ENCODE assay signal across 11 cellular contexts in the genomic region with DNA sequence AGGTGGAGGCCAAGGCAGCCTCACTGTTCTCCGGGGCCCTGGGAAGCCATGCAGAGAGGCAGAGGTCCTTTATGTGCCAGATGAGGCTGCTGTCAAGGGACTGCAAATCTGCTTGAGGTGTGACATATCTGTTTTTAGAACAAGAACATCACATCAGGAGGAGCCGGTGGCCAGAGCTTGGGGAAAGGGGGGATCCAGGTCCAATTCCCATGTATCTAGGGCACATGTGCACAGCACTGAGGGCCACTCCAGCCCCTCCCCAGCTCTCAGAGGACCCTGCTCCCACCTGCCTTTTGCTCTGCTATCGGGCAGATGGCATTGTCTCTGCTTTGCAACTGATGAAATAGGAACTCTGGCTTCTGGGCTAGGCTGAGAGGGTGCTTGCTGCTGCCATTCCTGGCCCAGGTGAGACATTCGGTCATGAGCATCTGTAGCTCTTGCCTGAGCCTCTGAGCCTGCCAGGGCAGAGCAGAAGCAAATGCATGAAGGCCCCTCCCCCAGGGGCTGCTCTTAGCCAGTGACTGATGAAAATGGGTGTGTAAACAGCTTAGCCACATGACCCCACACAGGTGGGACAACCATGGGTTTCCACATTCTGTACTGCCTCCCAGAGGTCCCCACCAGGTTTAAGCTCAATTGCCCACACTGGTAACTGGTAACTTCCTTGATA. TPM values are rescaled to one million over a fixed set of nuclear protein-coding genes. Genes with fewer than 3 reads are reported as not detected.
DNase-seq lines count a peak whose midpoint lies in the region; ATAC-seq and TF ChIP-seq lines count a peak whose summit lies in the region.
"Not testable (repeated sequence)": the region's sequence is repeated elsewhere in the genome, so short reads cannot be mapped to it uniquely, and the experiment has no call there.
"Had no signal": no experiment of that assay in that cellular context is flagged by ENCODE, and none has a peak within 500 bp of the region (broad histone marks: within the 10 kb centered on the region; RNA-seq: fewer than 3 reads in every experiment).

No MANE protein-coding gene starts in this region.

- not testable (repeated sequence) for TF ChIP-seq POLR2A in sigmoid colon (IDR thresholded peaks at IDR 0.05)

- not testable (repeated sequence) for H3K27ac ChIP-seq in GM23338 (ENCODE audit: low read depth); Panc1 (ENCODE audit: low read length); right atrium auricular region; sigmoid colon; upper lobe of right lung

- POLR2A ChIA-PET in Panc1 (lab: Charles Lee): not testable (repeated sequence)

- H2AFZ ChIP-seq in GM23338: not testable (repeated sequence)

- H3K27me3 ChIP-seq in GM23338 (ENCODE audit: insufficient read depth); Panc1 (ENCODE audit: control insufficient read depth, insufficient read depth, low read length); right atrium auricular region; sigmoid colon; upper lobe of right lung: not testable (repeated sequence)

- TF ChIP-seq CTCF in GM23338 (conservative IDR thresholded peaks at IDR 0.05; ENCODE audit: low read depth in 2 of 2); Panc1 (IDR thresholded peaks at IDR 0.05); right atrium auricular region (IDR thresholded peaks at IDR 0.05); sigmoid colon (IDR thresholded peaks at IDR 0.05); upper lobe of right lung (IDR thresholded peaks at IDR 0.05): not testable (repeated sequence)

- 82% methylated on average over 2 to 3 of the region's 4 CpGs for WGBS in sigmoid colon, 2 donors

- not testable (repeated sequence) for H3K27me3 Mint-ChIP-seq in GM23338 (ENCODE audit: insufficient read depth, low read depth, poor library complexity); memory B cell

- DNase-seq in GM23338 (ENCODE audit: low spot score); Panc1 (ENCODE audit: low read depth, low spot score); memory B cell (ENCODE audit: low spot score in 2 of 2): not testable (repeated sequence)
- peak; percentile 31 for DNase-seq in activated effector memory CD4-positive, alpha-beta T cell treated with anti-CD3 and anti-CD28 coated beads, Interleukin-2, amount 50 U/mL, for 16 hours
- DNase-seq in right atrium auricular region (ENCODE audit: low spot score) (peak; percentile 38), sigmoid colon (peak; percentile 19), upper lobe of right lung (peak; percentile 41)

- H3K9me3 Mint-ChIP-seq in GM23338, memory B cell: not testable (repeated sequence)

- CTCF ChIA-PET in Panc1 (lab: Charles Lee): not testable (repeated sequence)

- not testable (repeated sequence) for H3K4me3 ChIP-seq in GM23338; Panc1 (ENCODE audit: low read depth in 2 of 2, low read length in 2 of 2); right atrium auricular region; sigmoid colon; upper lobe of right lung

- intact Hi-C loops in Panc1 (cut with micrococcal nuclease; ENCODE audit: unreplicated experiment); sigmoid colon (cut with DNase I); upper lobe of right lung (cut with DNase I): not testable (repeated sequence)

- H3K4me3 Mint-ChIP-seq in GM23338, memory B cell: not testable (repeated sequence)

- not testable (repeated sequence) for H3K9me3 ChIP-seq in Panc1 (ENCODE audit: control insufficient read depth, insufficient read depth, low read depth, low read length); right atrium auricular region; sigmoid colon; upper lobe of right lung

- not testable (repeated sequence) for H3K9me2 ChIP-seq in GM23338 (ENCODE audit: insufficient read depth)

- H4K20me1 ChIP-seq in GM23338 (replicated peaks; ENCODE audit: insufficient read depth): not testable (repeated sequence)

- not testable (repeated sequence) for H3K36me3 ChIP-seq in GM23338 (ENCODE audit: insufficient read depth); Panc1 (ENCODE audit: control insufficient read depth, insufficient read depth, low read length); right atrium auricular region; sigmoid colon; upper lobe of right lung

- ATAC-seq in GM18498 (IDR thresholded peaks at IDR 0.05; ENCODE audit: unreplicated experiment) (peak; percentile 24), GM23338 (peak; percentile 80), Panc1 (peak; percentile 37; the same call in 1 of the 2 replicates), memory B cell (ENCODE audit: low read depth) (peak; percentile 66)
- ATAC-seq in upper lobe of right lung: not testable (repeated sequence)

- not testable (repeated sequence) for H3K4me1 ChIP-seq in GM23338 (ENCODE audit: insufficient read depth); Panc1 (ENCODE audit: control insufficient read depth, insufficient read depth, low read length); right atrium auricular region; sigmoid colon; upper lobe of right lung

- TF ChIP-seq EP300 in sigmoid colon (IDR thresholded peaks at IDR 0.05): not testable (repeated sequence)

- not testable (repeated sequence) for H3F3A ChIP-seq in GM23338 (replicated peaks; ENCODE audit: low read depth)

- not testable (repeated sequence) for H3K4me1 Mint-ChIP-seq in GM23338, memory B cell

- H3K36me3 Mint-ChIP-seq in GM23338 (ENCODE audit: low read depth); memory B cell: not testable (repeated sequence)

- in situ Hi-C loops in Panc1 (cut with HindIII; ENCODE audit: low pct_unique_long_range_greater_than_20kb, low sequenced_read_pairs): not testable (repeated sequence)

- H3K4me2 ChIP-seq in GM23338: not testable (repeated sequence)

- BruUV-seq in Panc1 (replicated peaks; lab: Mats Ljungman, UMichigan): not testable (repeated sequence)

- H3K27ac Mint-ChIP-seq in GM23338, memory B cell: not testable (repeated sequence)

- H3K79me2 ChIP-seq in GM23338 (replicated peaks; ENCODE audit: insufficient read depth): not testable (repeated sequence)

RNA-seq across cellular contexts. Expression of gene SPDYE9, which starts 37.1 kb away (rescaled TPM):
- not detected in 2 replicates for total RNA-seq in GM23338 (2014; rRNA removed; shearing (Covaris generic))
- polyA plus RNA-seq in GM23338 (2016; fragmentation: Nextera tagmentation; extraction: Ambion mirVana) (0.78 and 1.1 TPM in 2 replicates), sigmoid colon (not detected)
- total RNA-seq in Panc1 (2021; ENCODE audit: unreplicated experiment) (not detected), right atrium auricular region (not detected), sigmoid colon (not detected), upper lobe of right lung (not detected)
- polyA plus RNA-seq in Panc1 (2012; ENCODE audit: insufficient read length): 0.10 TPM
- total RNA-seq: CD4-positive, alpha-beta T cell; RPMI7951 had no signal
- polyA plus RNA-seq: A549 had no signal
